In genomic region chr18:49769047-49769708, GRCh38 we compare ENCODE assay signal across 34 cellular contexts.
"Had no signal": no experiment of that assay in that cellular context is flagged by ENCODE, and none has a peak within 500 bp of the region (broad histone marks: within the 10 kb centered on the region; RNA-seq: fewer than 3 reads in every experiment).

No MANE protein-coding gene starts in this region.

- H3K36me3 Mint-ChIP-seq: activated naive CD4-positive, alpha-beta T cell treated with anti-CD3 and anti-CD28 coated beads, Interleukin-2, amount 50 U/mL, for 24 hours; activated naive CD8-positive, alpha-beta T cell treated with anti-CD3 and anti-CD28 coated beads for 36 hours had no signal

- H3K27me3 Mint-ChIP-seq: activated B cell treated with CpG ODN at 0.5 μM for 24 hours; activated CD8-positive, alpha-beta T cell treated with anti-CD3 and anti-CD28 coated beads for 36 hours; activated naive CD4-positive, alpha-beta T cell treated with anti-CD3 and anti-CD28 coated beads, Interleukin-2, amount 50 U/mL, for 24 hours; activated naive CD8-positive, alpha-beta T cell treated with anti-CD3 and anti-CD28 coated beads for 36 hours; activated naive CD8-positive, alpha-beta T cell treated with anti-CD3 and anti-CD28 coated beads, Interleukin-2, amount 50 U/mL, for 24 hours; effector memory CD8-positive, alpha-beta T cell; T-helper 17 cell had no signal

- FAIRE-seq: colon had no signal

- H3K27ac ChIP-seq: adrenal gland, body of pancreas, esophagus muscularis mucosa, foreskin keratinocyte, gastrocnemius medialis, WERI-Rb-1 had no signal

- H3K9me3 Mint-ChIP-seq: activated B cell treated with CpG ODN at 0.5 μM for 24 hours; activated CD8-positive, alpha-beta T cell treated with anti-CD3 and anti-CD28 coated beads for 36 hours; activated naive CD4-positive, alpha-beta T cell treated with anti-CD3 and anti-CD28 coated beads, Interleukin-2, amount 50 U/mL, for 24 hours; activated T-cell treated with anti-CD3 and anti-CD28 coated beads, Interleukin-2, amount 50 U/mL, for 4 hours; activated T-helper 2 cell treated with anti-CD3 and anti-CD28 coated beads, Interferon-gamma antibody, Interleukin-2, Interleukin-4, amounts not matched to agents 10 μg/mL and 5 μg/mL and 100 μg/mL, durations not matched to agents 14 hours and 24 hours and 36 hours; T-helper 2 cell treated with Interferon-gamma antibody and Interleukin-4, amounts not matched to agents 5 μg/mL and 100 μg/mL, for 36 hours had no signal

- H3K27ac Mint-ChIP-seq: activated B cell treated with CpG ODN at 0.5 μM for 24 hours; activated CD8-positive, alpha-beta T cell treated with anti-CD3 and anti-CD28 coated beads for 36 hours; activated naive CD4-positive, alpha-beta T cell treated with anti-CD3 and anti-CD28 coated beads for 36 hours; activated naive CD4-positive, alpha-beta T cell treated with anti-CD3 and anti-CD28 coated beads, Interleukin-2, amount 50 U/mL, for 24 hours; activated naive CD8-positive, alpha-beta T cell treated with anti-CD3 and anti-CD28 coated beads for 36 hours; activated naive CD8-positive, alpha-beta T cell treated with anti-CD3 and anti-CD28 coated beads, Interleukin-2, amount 50 U/mL, for 24 hours; activated T-helper 2 cell treated with anti-CD3 and anti-CD28 coated beads, Interferon-gamma antibody, Interleukin-2, Interleukin-4, amounts not matched to agents 10 μg/mL and 5 μg/mL and 100 μg/mL, durations not matched to agents 14 hours and 24 hours and 36 hours; T-helper 17 cell; T-helper 2 cell treated with Interferon-gamma antibody and Interleukin-4, amounts not matched to agents 5 μg/mL and 100 μg/mL, for 36 hours had no signal

- H3K4me1 ChIP-seq: adrenal gland, body of pancreas, foreskin keratinocyte, gastrocnemius medialis had no signal

- H3K4me1 Mint-ChIP-seq: activated B cell treated with CpG ODN at 0.5 μM for 24 hours; activated naive CD8-positive, alpha-beta T cell treated with anti-CD3 and anti-CD28 coated beads for 36 hours; activated naive CD8-positive, alpha-beta T cell treated with anti-CD3 and anti-CD28 coated beads, Interleukin-2, amount 50 U/mL, for 24 hours had no signal

- H3K36me3 ChIP-seq: adrenal gland, esophagus muscularis mucosa, gastrocnemius medialis, WERI-Rb-1 had no signal

- H3K4me3 ChIP-seq: adrenal gland, body of pancreas, esophagus muscularis mucosa, gastrocnemius medialis had no signal

- H3K4me3 Mint-ChIP-seq: activated B cell treated with CpG ODN at 0.5 μM for 24 hours; activated CD8-positive, alpha-beta T cell treated with anti-CD3 and anti-CD28 coated beads for 36 hours; activated naive CD4-positive, alpha-beta T cell treated with anti-CD3 and anti-CD28 coated beads for 36 hours; activated naive CD4-positive, alpha-beta T cell treated with anti-CD3 and anti-CD28 coated beads, Interleukin-2, amount 50 U/mL, for 24 hours; activated naive CD8-positive, alpha-beta T cell treated with anti-CD3 and anti-CD28 coated beads for 36 hours; activated naive CD8-positive, alpha-beta T cell treated with anti-CD3 and anti-CD28 coated beads, Interleukin-2, amount 50 U/mL, for 24 hours; activated T-cell treated with anti-CD3 and anti-CD28 coated beads, Interleukin-2, amount 50 U/mL, for 4 hours; effector memory CD8-positive, alpha-beta T cell; T-helper 17 cell; T-helper 2 cell treated with Interferon-gamma antibody and Interleukin-4, amounts not matched to agents 5 μg/mL and 100 μg/mL, for 36 hours had no signal

- H3K9me3 ChIP-seq: adrenal gland, body of pancreas, esophagus muscularis mucosa, gastrocnemius medialis had no signal

- ATAC-seq: activated CD4-positive, CD25-positive, alpha-beta regulatory T cell treated with anti-CD3 and anti-CD28 coated beads, Interleukin-2, amount 50 U/mL, for 24 hours; activated CD8-positive, alpha-beta T cell treated with anti-CD3 and anti-CD28 coated beads for 36 hours; activated naive CD8-positive, alpha-beta T cell treated with anti-CD3 and anti-CD28 coated beads, Interleukin-2, amount 50 U/mL, for 24 hours; activated T-cell treated with anti-CD3 and anti-CD28 coated beads, Interleukin-2, amount 50 U/mL, for 4 hours; body of pancreas; effector memory CD8-positive, alpha-beta T cell; foreskin keratinocyte; gastrocnemius medialis; T-helper 17 cell had no signal

- DNase-seq: activated B cell treated with CpG ODN at 0.5 μM for 24 hours; activated CD4-positive, alpha-beta T cell treated with anti-CD3 and anti-CD28 coated beads for 48 hours; activated CD4-positive, alpha-beta T cell treated with anti-CD3 and anti-CD28 coated beads, Interleukin-2, amount 50 U/mL, for 1 hour; activated CD4-positive, alpha-beta T cell treated with anti-CD3 and anti-CD28 coated beads, Interleukin-2, amount 50 U/mL, for 48 hours; activated CD8-positive, alpha-beta memory T cell treated with anti-CD3 and anti-CD28 coated beads for 24 hours; activated CD8-positive, alpha-beta T cell treated with anti-CD3 and anti-CD28 coated beads for 36 hours; activated effector memory CD4-positive, alpha-beta T cell treated with anti-CD3 and anti-CD28 coated beads, Interleukin-2, amount 50 U/mL, for 16 hours; activated naive CD4-positive, alpha-beta T cell treated with anti-CD3 and anti-CD28 coated beads for 36 hours; activated naive CD8-positive, alpha-beta T cell treated with anti-CD3 and anti-CD28 coated beads for 36 hours; activated naive CD8-positive, alpha-beta T cell treated with anti-CD3 and anti-CD28 coated beads, Interleukin-2, amount 50 U/mL, for 24 hours; activated T-cell treated with anti-CD3 and anti-CD28 coated beads, Interleukin-2, amount 50 U/mL, for 4 hours; adrenal gland; amygdala; aorta; body of pancreas; caudate nucleus; cortex of kidney; dermis blood vessel endothelial cell; effector CD4-positive, alpha-beta T cell; effector memory CD8-positive, alpha-beta T cell; erythroblast; foreskin keratinocyte; gastrocnemius medialis; glutamatergic neuron; T-helper 1 cell; T-helper 17 cell; T1000; WERI-Rb-1 had no signal

- H3K27me3 ChIP-seq: adrenal gland, body of pancreas, esophagus muscularis mucosa, foreskin keratinocyte, gastrocnemius medialis had no signal
